In genomic region chr20:58388882-58389323, GRCh38 we compare ENCODE assay signal across 1 cellular context.
TF ChIP-seq lines count a peak whose summit lies in the region.

Gene VAPB, plus strand, starts transcription at chr20:58389229. Its CDS starts 231 bp downstream, at chr20:58389460.

TF ChIP-seq in HepG2, 621 proteins besides CTCF, POLR2A, EP300 and RAD21 (continued from another document and continues in another):
- TF ChIP-seq ARID4A (CRISPR knock-in tag; IDR thresholded peaks at IDR 0.05; ENCODE audit: borderline replicate concordance) (peak; percentile 92; the same call in 1 of the 2 replicates), GMEB1 (CRISPR knock-in tag; IDR thresholded peaks at IDR 0.05; ENCODE audit: borderline replicate concordance) (peak; percentile 100), ZNF138 (CRISPR knock-in tag; IDR thresholded peaks at IDR 0.05; ENCODE audit: low read depth) (no peak), AKAP8 (CRISPR knock-in tag; IDR thresholded peaks at IDR 0.05) (no peak), RXRA (CRISPR knock-in tag; IDR thresholded peaks at IDR 0.05) (peak; percentile 17; the same call in 1 of the 2 replicates), ELF3 (CRISPR knock-in tag; IDR thresholded peaks at IDR 0.05) (peak; percentile 47; the same call in 1 of the 2 replicates), NFRKB (IDR thresholded peaks at IDR 0.05) (no peak), CSRNP2 (CRISPR knock-in tag; conservative IDR thresholded peaks at IDR 0.05; ENCODE audit: low read depth) (no peak), ZC3H4 (CRISPR knock-in tag; IDR thresholded peaks at IDR 0.05; ENCODE audit: borderline replicate concordance) (no peak), RNF219 (CRISPR knock-in tag; IDR thresholded peaks at IDR 0.05) (no peak), MXI1 (IDR thresholded peaks at IDR 0.05; ENCODE audit: borderline replicate concordance, low read depth, low read length) (peak; percentile 95; the same call in 2 of the 3 replicates), ZNF143 (CRISPR knock-in tag; IDR thresholded peaks at IDR 0.05) (no peak), PTBP1 (IDR thresholded peaks at IDR 0.05; ENCODE audit: low read depth, low read length, poor library complexity, severe bottlenecking) (no peak), SALL2 (CRISPR knock-in tag; IDR thresholded peaks at IDR 0.05) (peak; percentile 97; the same call in 1 of the 2 replicates), MIER3 (CRISPR knock-in tag; IDR thresholded peaks at IDR 0.05; ENCODE audit: borderline replicate concordance) (0 out of 2 replicates have a peak, but pooled peaks have one; percentile 55), ZNF33B (CRISPR knock-in tag; IDR thresholded peaks at IDR 0.05) (0 out of 2 replicates have a peak, but pooled peaks have one; percentile 43), LRRFIP1 (CRISPR knock-in tag; conservative IDR thresholded peaks at IDR 0.05) (no peak), ZFP91 (CRISPR knock-in tag; IDR thresholded peaks at IDR 0.05; ENCODE audit: borderline replicate concordance) (peak; percentile 71; the same call in 1 of the 2 replicates), FOSL1 (CRISPR knock-in tag; IDR thresholded peaks at IDR 0.05; ENCODE audit: borderline replicate concordance) (no peak), ZNF558 (CRISPR knock-in tag; IDR thresholded peaks at IDR 0.05; ENCODE audit: borderline replicate concordance) (no peak), ZNF781 (CRISPR knock-in tag; IDR thresholded peaks at IDR 0.05; ENCODE audit: borderline replicate concordance, not compliant biosample characterization) (no peak), SRSF9 (IDR thresholded peaks at IDR 0.05; ENCODE audit: borderline replicate concordance, insufficient read depth, low read depth, low read length, poor library complexity, severe bottlenecking) (no peak), ZNF318 (CRISPR knock-in tag; IDR thresholded peaks at IDR 0.05) (no peak; the same call in 1 of the 2 replicates), HOXD1 (CRISPR knock-in tag; IDR thresholded peaks at IDR 0.05) (no peak), ZNF704 (CRISPR knock-in tag; IDR thresholded peaks at IDR 0.05; ENCODE audit: borderline replicate concordance) (0 out of 2 replicates have a peak, but pooled peaks have one; percentile 63), ZMYM4 (CRISPR knock-in tag; IDR thresholded peaks at IDR 0.05) (peak; percentile 93), ZC3H13 (CRISPR knock-in tag; IDR thresholded peaks at IDR 0.05) (no peak), PPARG (CRISPR knock-in tag; conservative IDR thresholded peaks at IDR 0.05) (no peak), ZNF382 (CRISPR knock-in tag; IDR thresholded peaks at IDR 0.05; ENCODE audit: borderline replicate concordance) (no peak), AGO1 (IDR thresholded peaks at IDR 0.05; ENCODE audit: low read depth, low read length, poor library complexity, severe bottlenecking) (no peak), HDAC2 (CRISPR knock-in tag; IDR thresholded peaks at IDR 0.05) (0 out of 2 replicates have a peak, but pooled peaks have one; percentile 5)
